1 cellular context compared by ENCODE assay signal in genomic region chr1:1069711-1070676, GRCh38.
TF ChIP-seq lines count a peak whose summit lies in the region.

No MANE protein-coding gene starts in this region.

TF ChIP-seq in HEK293, 187 proteins besides CTCF, POLR2A, EP300 and RAD21 (continued from another document):
- TF ChIP-seq INSM2 (tag by site-specific recombination; IDR thresholded peaks at IDR 0.05) (no peak), ZNF335 (tag by site-specific recombination; conservative IDR thresholded peaks at IDR 0.05) (peak; percentile 36; the same call in 1 of the 2 replicates), GLIS2 (tag by site-specific recombination; IDR thresholded peaks at IDR 0.05) (no peak), ZBTB26 (tag by site-specific recombination; optimal IDR thresholded peaks at IDR 0.05) (no peak), ZNF211 (tag by site-specific recombination; IDR thresholded peaks at IDR 0.05; ENCODE audit: low read depth) (no peak), ZNF704 (tag by site-specific recombination; IDR thresholded peaks at IDR 0.05) (no peak), GLIS1 (tag by site-specific recombination; IDR thresholded peaks at IDR 0.05) (no peak), ZNF16 (tag by site-specific recombination; IDR thresholded peaks at IDR 0.05; ENCODE audit: low read depth) (no peak), ZIC2 (tag by site-specific recombination; IDR thresholded peaks at IDR 0.05) (no peak), KLF9 (tag by site-specific recombination; IDR thresholded peaks at IDR 0.05; ENCODE audit: low read depth) (peak; percentile 56; the same call in 1 of the 2 replicates), KLF17 (tag by site-specific recombination; IDR thresholded peaks at IDR 0.05) (no peak), EGR2 (tag by site-specific recombination; IDR thresholded peaks at IDR 0.05; ENCODE audit: low read depth) (0 out of 2 replicates have a peak, but pooled peaks have one; percentile 0), ZNF701 (tag by site-specific recombination; IDR thresholded peaks at IDR 0.05) (no peak), BCL11B (tag by site-specific recombination; IDR thresholded peaks at IDR 0.05; ENCODE audit: low read depth) (no peak), ZNF654 (tag by site-specific recombination; IDR thresholded peaks at IDR 0.05; ENCODE audit: low read depth) (no peak), ZBTB6 (tag by site-specific recombination; IDR thresholded peaks at IDR 0.05) (no peak), KLF1 (tag by site-specific recombination; IDR thresholded peaks at IDR 0.05) (peak; percentile 72), SP7 (tag by site-specific recombination; IDR thresholded peaks at IDR 0.05) (no peak), ZNF585B (tag by site-specific recombination; IDR thresholded peaks at IDR 0.05) (no peak)
TF ChIP-seq in HEK293: peak in this region for 6.
